17 cellular contexts compared by ENCODE assay signal in genomic region chr9:126549246-126550006, GRCh38.
"Had no signal": no experiment of that assay in that cellular context is flagged by ENCODE, and none has a peak within 500 bp of the region (broad histone marks: within the 10 kb centered on the region; RNA-seq: fewer than 3 reads in every experiment).

No MANE protein-coding gene starts in this region.

- H3K9me3 ChIP-seq: adrenal gland, gastroesophageal sphincter, left ventricle myocardium inferior, mucosa of descending colon, tibial artery had no signal

- DNase-seq: activated CD4-positive, alpha-beta memory T cell treated with anti-CD3 and anti-CD28 coated beads for 36 hours; activated CD4-positive, alpha-beta T cell treated with anti-CD3 and anti-CD28 coated beads for 36 hours; activated CD8-positive, alpha-beta memory T cell treated with anti-CD3 and anti-CD28 coated beads, Interleukin-2, amount 10 ng/mL, durations not matched to agents 7 days and 5 days; activated naive CD4-positive, alpha-beta T cell treated with anti-CD3 and anti-CD28 coated beads, Interleukin-2, amount 10 ng/mL, durations not matched to agents 7 days and 5 days; activated T-cell treated with anti-CD3 and anti-CD28 coated beads, Interleukin-2, amount 50 U/mL, for 1 hour; endodermal cell; left ventricle myocardium inferior; mucosa of descending colon; naive thymus-derived CD4-positive, alpha-beta T cell; stimulated activated CD4-positive, alpha-beta T cell treated with anti-CD3 and anti-CD28 coated beads, Interleukin-15, amount 100 ng/mL, for 24 hours; stimulated activated CD4-positive, alpha-beta T cell treated with anti-CD3 and anti-CD28 coated beads, Interleukin-4, amount 100 ng/mL, for 1 hour; stimulated activated naive CD4-positive, alpha-beta T cell; tibial artery had no signal

- H3K36me3 ChIP-seq: adrenal gland, cardiac muscle cell, gastroesophageal sphincter, left ventricle myocardium inferior, tibial artery had no signal

- H3K4me3 ChIP-seq: adrenal gland, cardiac muscle cell, dorsolateral prefrontal cortex, gastroesophageal sphincter, left ventricle myocardium inferior, mucosa of descending colon, tibial artery had no signal

- H3K27ac ChIP-seq: cardiac muscle cell, dorsolateral prefrontal cortex, gastroesophageal sphincter, left ventricle myocardium inferior, tibial artery had no signal

- H3K4me1 ChIP-seq: adrenal gland, gastroesophageal sphincter, tibial artery had no signal

- H3K27me3 ChIP-seq: adrenal gland, cardiac muscle cell had no signal
